13 cellular contexts compared by ENCODE assay signal in the genomic region with DNA sequence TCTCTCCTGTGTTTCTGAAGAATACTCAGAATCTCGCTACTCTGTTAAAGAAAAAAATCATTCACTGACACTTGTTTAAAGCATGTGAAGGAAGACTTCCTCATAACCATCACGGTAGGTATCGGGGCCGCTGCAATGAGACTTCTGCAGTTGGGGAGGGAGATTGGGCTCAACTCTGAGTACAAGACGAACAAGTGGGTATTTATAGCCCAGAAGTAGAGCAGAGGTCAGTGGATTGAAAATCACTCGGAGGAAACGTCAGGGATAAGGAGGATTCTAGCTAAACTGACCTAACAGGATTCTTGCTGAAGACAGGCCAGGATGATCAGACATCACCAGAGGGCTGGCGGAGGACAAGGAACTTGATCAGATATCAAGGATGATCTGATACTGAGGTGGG. TPM values are rescaled to one million over a fixed set of nuclear protein-coding genes. Genes with fewer than 3 reads are reported as not detected.
DNase-seq lines count a peak whose midpoint lies in the region; ATAC-seq and TF ChIP-seq lines count a peak whose summit lies in the region.
"Had no signal": no experiment of that assay in that cellular context is flagged by ENCODE, and none has a peak within 500 bp of the region (broad histone marks: within the 10 kb centered on the region; RNA-seq: fewer than 3 reads in every experiment).

No MANE protein-coding gene starts in this region.

- H3K9me3 ChIP-seq in CD8-positive, alpha-beta memory T cell (ENCODE audit: low read length): no peaks in the 10 kb centered on the region
- H3K9me3 ChIP-seq in heart right ventricle: peaks cover 0 to 6% (median 0%) of the 10 kb centered on the region in 11 donors

- H3K4me1 ChIP-seq in CD8-positive, alpha-beta memory T cell (ENCODE audit: insufficient read depth, low read length): peaks cover 75% of the 10 kb centered on the region
- H3K4me1 ChIP-seq in heart right ventricle (peaks cover 20 to 100% (median 76%) of the 10 kb centered on the region in 9 donors), foreskin keratinocyte (peaks cover 14% of the 10 kb centered on the region)

- no peaks in the 10 kb centered on the region for H3K27me3 ChIP-seq in CD8-positive, alpha-beta memory T cell (ENCODE audit: insufficient read depth, low read length, poor library complexity, severe bottlenecking)
- H3K27me3 ChIP-seq in heart right ventricle: no peaks in the 10 kb centered on the region
- no peaks in the 10 kb centered on the region for H3K27me3 ChIP-seq in foreskin keratinocyte

- peaks cover 0 to 4% (median 0%) of the 10 kb centered on the region in 5 donors for H3K9me3 Mint-ChIP-seq in CD8-positive, alpha-beta memory T cell
- H3K9me3 Mint-ChIP-seq in nephron progenitor cell: peaks cover 10% of the 10 kb centered on the region
- H3K9me3 Mint-ChIP-seq: CD4-positive, alpha-beta memory T cell; IgD-negative memory B cell had no signal

- peaks cover 79 to 90% (median 86%) of the 10 kb centered on the region in 3 donors for H3K4me1 Mint-ChIP-seq in CD8-positive, alpha-beta memory T cell
- peaks cover 49% of the 10 kb centered on the region for H3K4me1 Mint-ChIP-seq in nephron progenitor cell

- H3K27ac ChIP-seq in CD8-positive, alpha-beta memory T cell (ENCODE audit: low read depth, low read length): no peak overlapping the region
- H3K27ac ChIP-seq in heart right ventricle (peak overlapping the region; percentile 51 to 95 (median 92)), foreskin keratinocyte (no peak overlapping the region)

- DNase-seq in CD8-positive, alpha-beta memory T cell: no peak
- DNase-seq in choroid plexus epithelial cell (ENCODE audit: low read depth): peak; percentile 54
- DNase-seq in heart right ventricle: no peak
- no peak for DNase-seq in nephron progenitor cell
- no peak for DNase-seq in effector CD8-positive, alpha-beta T cell (lab: John Stamatoyannopoulos, UW)
- DNase-seq in activated CD8-positive, alpha-beta memory T cell treated with anti-CD3 and anti-CD28 coated beads, Interleukin-2, amount 50 U/mL, for 4 hours: no peak
- no peak for DNase-seq in activated effector memory CD4-positive, alpha-beta T cell treated with Interleukin-2 at 50 U/mL for 16 hours
- no peak for DNase-seq in foreskin keratinocyte
- DNase-seq: cerebellar nuclear complex had no signal

- peak overlapping the region in 7 of 8 donors; percentile 38 to 95 (median 78) for H3K27ac Mint-ChIP-seq in CD8-positive, alpha-beta memory T cell
- H3K27ac Mint-ChIP-seq in nephron progenitor cell: peak overlapping the region; percentile 27
- H3K27ac Mint-ChIP-seq: progenitor cell of endocrine pancreas had no signal

- no peak overlapping the region for H3K4me3 ChIP-seq in CD8-positive, alpha-beta memory T cell (ENCODE audit: low read length)
- no peak overlapping the region for H3K4me3 ChIP-seq in choroid plexus epithelial cell (ENCODE audit: low read depth, low read length)
- no peak overlapping the region for H3K4me3 ChIP-seq in heart right ventricle

- H3K36me3 ChIP-seq in CD8-positive, alpha-beta memory T cell (ENCODE audit: insufficient read depth, low read length): no peaks in the 10 kb centered on the region
- H3K36me3 ChIP-seq in heart right ventricle: peaks cover 0 to 12% (median 0%) of the 10 kb centered on the region in 9 donors

- peaks cover 0 to 1% of the 10 kb centered on the region in 2 donors for H3K27me3 Mint-ChIP-seq in CD8-positive, alpha-beta memory T cell
- H3K27me3 Mint-ChIP-seq in nephron progenitor cell (ENCODE audit: low read depth, poor library complexity): peaks cover 3% of the 10 kb centered on the region

- ATAC-seq in heart right ventricle (peak in 7 of 8 donors; percentile 11 to 34 (median 27)), foreskin keratinocyte (no peak)

- intact Hi-C loops in heart right ventricle (cut with DNase I): loop anchor here in 9 of 10 donors (1.0 to 5.0 kb wide), 6 partner anchors 32 to 46 kb away; a partner anchor contains a TSS

- TF ChIP-seq CTCF in choroid plexus epithelial cell (conservative IDR thresholded peaks at IDR 0.05; ENCODE audit: low read depth, low read length) (no peak), heart right ventricle (IDR thresholded peaks at IDR 0.05) (no peak), nephron progenitor cell (IDR thresholded peaks at IDR 0.05) (no peak), foreskin keratinocyte (conservative IDR thresholded peaks at IDR 0.05) (no peak)

- POLR2A ChIA-PET in CD8-positive, alpha-beta memory T cell (lab: Charles Lee): interaction anchor here (1.6 to 1.7 kb wide), 2 partner anchors 33 to 47 kb away, joined by 7 to 10 read pairs; a partner anchor contains a TSS

- CTCF ChIA-PET in CD8-positive, alpha-beta memory T cell (lab: Charles Lee): interaction anchor here (1.2 to 7.2 kb wide), 13 partner anchors 9 to 184 kb away, joined by 4 to 160 read pairs (median 23); a partner anchor contains a TSS

- H3K36me3 Mint-ChIP-seq in CD8-positive, alpha-beta memory T cell: peaks cover 0 to 5% (median 2%) of the 10 kb centered on the region in 3 donors
- H3K36me3 Mint-ChIP-seq in nephron progenitor cell (ENCODE audit: low read depth): peaks cover 11% of the 10 kb centered on the region
- H3K36me3 Mint-ChIP-seq: IgD-negative memory B cell had no signal

- WGBS in heart right ventricle, 2 donors: 34 to 35% methylated on average over 8 of the region's 8 CpGs

- H3K4me3 Mint-ChIP-seq in CD8-positive, alpha-beta memory T cell: peak overlapping the region in 3 of 7 donors; percentile 46 to 56 (median 53)
- no peak overlapping the region for H3K4me3 Mint-ChIP-seq in nephron progenitor cell

RNA-seq across cellular contexts. Expression of a gene that starts 33.3 kb away (rescaled TPM):
- 10 to 100 TPM; 12.8 to 13.1 TPM for total RNA-seq in CD8-positive, alpha-beta memory T cell
- 23.1 TPM for polyA plus RNA-seq in CD8-positive, alpha-beta memory T cell
- total RNA-seq in heart right ventricle (10 to 100 TPM; 18.6 to 87.2 (median 35.9) TPM), foreskin keratinocyte (12.3 and 12.4 TPM in 2 replicates)
- polyA plus RNA-seq in heart right ventricle (10 to 100 TPM; 17.5 to 41.6 TPM), foreskin keratinocyte (11.2 and 11.3 TPM in 2 replicates)

RNA-seq across cellular contexts. Expression of a gene that starts 35.9 kb away (rescaled TPM):
- 1 to 10 TPM in 1 of 2 experiments, under 1 TPM in 1; 0.93 to 1.1 TPM for total RNA-seq in CD8-positive, alpha-beta memory T cell
- 0.60 TPM for polyA plus RNA-seq in CD8-positive, alpha-beta memory T cell
- total RNA-seq in heart right ventricle (1 to 10 TPM in 4 of 10 donors, under 1 TPM in 6; 0.57 to 1.6 (median 0.97) TPM), foreskin keratinocyte (45.0 and 55.8 TPM in 2 replicates)
- polyA plus RNA-seq in heart right ventricle (under 1 TPM; 0.25 to 0.51 TPM), foreskin keratinocyte (55.4 and 65.9 TPM in 2 replicates)
- total RNA-seq: myocyte had no signal

RNA-seq across cellular contexts. Expression of a gene that starts 48.7 kb away (rescaled TPM):
- under 1 TPM in 1 of 2 experiments, not detected in 1; 0.07 TPM for total RNA-seq in CD8-positive, alpha-beta memory T cell
- polyA plus RNA-seq in CD8-positive, alpha-beta memory T cell: not detected
- total RNA-seq in heart right ventricle (1 to 10 TPM; 1.3 to 5.8 (median 3.0) TPM), foreskin keratinocyte (0.17 and 0.74 TPM in 2 replicates)
- polyA plus RNA-seq in heart right ventricle (1 to 10 TPM in 1 of 2 donors, under 1 TPM in 1; 0.58 to 3.6 TPM), foreskin keratinocyte (0.25 and 0.48 TPM in 2 replicates)
- total RNA-seq: CD4-positive, alpha-beta memory T cell had no signal
- polyA plus RNA-seq: CD4-positive, alpha-beta memory T cell; IgD-negative memory B cell had no signal

RNA-seq across cellular contexts. Expression of a gene that starts 50.2 kb away (rescaled TPM):
- 100 to 1,000 TPM; 122 TPM for total RNA-seq in CD8-positive, alpha-beta memory T cell
- 167 TPM for polyA plus RNA-seq in CD8-positive, alpha-beta memory T cell
- total RNA-seq in heart right ventricle: 100 to 1,000 TPM; 161 to 372 (median 220) TPM
- 100 to 1,000 TPM; 339 to 570 TPM for polyA plus RNA-seq in heart right ventricle
- 168 and 181 TPM in 2 replicates for total RNA-seq in foreskin keratinocyte
- polyA plus RNA-seq in foreskin keratinocyte: 277 and 291 TPM in 2 replicates

Comparison
In these comparisons a context has a peak if more than half of its experiments do, and no peak if none do; other contexts are left out.
1. H3K27ac ChIP-seq: peak in heart right ventricle (10 of 10); none in CD8-positive, alpha-beta memory T cell (single experiment) and foreskin keratinocyte (single experiment).
2. RNA of a gene that starts 35.9 kb away (total RNA-seq): 45.0 to 55.8 TPM in foreskin keratinocyte; 0.93 to 1.1 TPM in CD8-positive, alpha-beta memory T cell and 0.57 to 1.6 TPM in heart right ventricle; every median in the first group is over 10 times any median in the second.